ENCODE assay signal across 1 cellular context in the genomic region with DNA sequence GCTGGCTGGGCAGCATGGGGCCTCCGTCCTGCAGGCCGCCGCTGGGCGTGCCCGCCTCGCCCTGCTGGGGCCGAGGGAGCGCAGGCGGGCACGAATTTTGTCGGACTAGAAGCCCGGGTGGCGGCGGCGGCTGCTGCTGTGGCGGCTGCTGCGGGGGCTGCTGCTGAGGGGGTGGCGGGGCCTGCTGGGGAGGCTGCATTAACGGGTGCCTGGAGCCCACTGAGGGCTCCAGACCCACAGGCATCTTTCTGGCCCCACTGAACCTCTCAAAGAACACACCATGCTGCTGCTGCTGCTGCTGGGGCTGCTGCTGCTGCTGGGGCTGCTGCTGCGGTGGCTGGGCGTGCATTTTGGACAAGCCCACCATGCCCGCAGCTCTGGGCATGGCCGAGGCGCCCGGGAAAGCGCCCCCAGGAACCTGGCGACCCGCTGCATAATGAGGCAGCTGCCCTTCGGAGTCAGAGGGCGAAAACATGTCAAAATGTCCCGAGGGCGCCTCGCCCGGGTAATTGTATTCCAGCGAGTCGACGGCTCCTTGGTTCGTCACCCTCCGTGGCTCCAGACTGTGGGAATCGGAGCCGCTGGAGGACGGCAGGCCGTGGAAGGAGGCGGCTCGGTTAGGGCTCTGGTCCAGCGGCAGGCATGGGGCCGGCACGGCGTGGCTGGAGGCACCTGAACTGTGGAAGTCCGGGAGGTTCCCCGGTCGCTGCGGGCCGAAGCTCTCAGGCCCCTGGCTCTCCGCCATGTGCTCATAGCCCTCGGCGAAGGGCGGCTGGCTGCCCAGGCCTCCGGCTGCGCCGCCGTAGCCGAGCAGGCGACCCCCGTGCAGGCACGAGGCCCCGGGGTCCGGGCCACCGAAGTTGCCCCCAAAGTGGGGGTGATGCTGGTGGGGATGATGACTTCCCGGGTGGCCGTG.
TF ChIP-seq lines count a peak whose summit lies in the region.

No MANE protein-coding gene starts in this region.

TF ChIP-seq in H1, 55 proteins besides CTCF, POLR2A, EP300 and RAD21:
- TF ChIP-seq RNF2 (IDR thresholded peaks at IDR 0.05; ENCODE audit: borderline replicate concordance, low read depth, low read length, missing control alignments, poor library complexity, severe bottlenecking): peak; percentile 58
- TF ChIP-seq, protein P1, sequence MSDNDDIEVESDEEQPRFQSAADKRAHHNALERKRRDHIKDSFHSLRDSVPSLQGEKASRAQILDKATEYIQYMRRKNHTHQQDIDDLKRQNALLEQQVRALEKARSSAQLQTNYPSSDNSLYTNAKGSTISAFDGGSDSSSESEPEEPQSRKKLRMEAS (IDR thresholded peaks at IDR 0.05): peak; percentile 92
- peak; percentile 85 for TF ChIP-seq SUZ12 (IDR thresholded peaks at IDR 0.05; ENCODE audit: low read length)
- TF ChIP-seq EZH2 (IDR thresholded peaks at IDR 0.05; ENCODE audit: low read depth, low read length, severe bottlenecking): peak; percentile 67
- no peak for TF ChIP-seq FOSL1 (IDR thresholded peaks at IDR 0.05; ENCODE audit: insufficient read depth, low read depth, low read length)
- TF ChIP-seq, protein P2, sequence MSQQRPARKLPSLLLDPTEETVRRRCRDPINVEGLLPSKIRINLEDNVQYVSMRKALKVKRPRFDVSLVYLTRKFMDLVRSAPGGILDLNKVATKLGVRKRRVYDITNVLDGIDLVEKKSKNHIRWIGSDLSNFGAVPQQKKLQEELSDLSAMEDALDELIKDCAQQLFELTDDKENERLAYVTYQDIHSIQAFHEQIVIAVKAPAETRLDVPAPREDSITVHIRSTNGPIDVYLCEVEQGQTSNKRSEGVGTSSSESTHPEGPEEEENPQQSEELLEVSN (IDR thresholded peaks at IDR 0.05): peak; percentile 92
